ENCODE assay signal across 25 cellular contexts in the genomic region with DNA sequence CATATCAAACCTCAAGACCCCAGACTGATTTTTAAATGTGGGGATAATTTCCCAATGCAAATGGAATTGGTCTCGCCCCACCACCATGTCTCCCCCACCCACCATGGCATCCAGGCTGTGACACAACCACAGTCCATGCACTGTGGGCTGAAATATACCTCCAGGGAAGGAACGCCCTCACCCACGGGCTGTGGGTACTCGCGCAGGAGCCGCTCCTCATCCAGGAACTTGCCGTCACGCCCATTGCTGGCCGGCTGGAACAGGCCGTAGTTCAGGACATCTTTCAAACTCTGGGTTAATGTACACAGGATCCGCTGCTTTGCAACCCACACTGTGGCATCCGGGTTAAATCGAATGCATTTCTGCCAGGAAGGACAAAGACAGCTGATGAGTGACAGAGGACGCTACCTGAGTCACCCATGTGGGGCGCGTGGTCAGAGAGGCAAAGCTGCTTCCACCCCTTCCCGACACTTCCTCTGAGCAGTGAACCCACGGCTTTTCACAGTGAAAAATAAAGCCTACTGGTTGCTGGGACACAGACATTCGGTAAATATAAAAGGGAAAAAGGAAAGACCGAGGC.
A peak's percentile ranks its signal among the peaks of the same experiment; 100 is the strongest.
DNase-seq lines count a peak whose midpoint lies in the region; ATAC-seq, FAIRE-seq and TF ChIP-seq lines count a peak whose summit lies in the region.
"Had no signal": no experiment of that assay in that cellular context is flagged by ENCODE, and none has a peak within 500 bp of the region (broad histone marks: within the 10 kb centered on the region; RNA-seq: fewer than 3 reads in every experiment).

No MANE protein-coding gene starts in this region.

- H3K27ac ChIP-seq in astrocyte (ENCODE audit: low read depth, low read length) (no peak overlapping the region), spleen (no peak overlapping the region)
- H3K27ac ChIP-seq in effector memory CD4-positive, alpha-beta T cell (ENCODE audit: insufficient read depth, low read length, poor library complexity, severe bottlenecking) = no peak overlapping the region

- H3K9ac ChIP-seq in astrocyte (ENCODE audit: low read length) = no peak overlapping the region

- FAIRE-seq in astrocyte (lab: Jason Lieb, UNC) = no peak
- FAIRE-seq: A204.1, GM12891, HTR-8/SVneo, K562 had no signal

- no peak for ATAC-seq in HG03469 (IDR thresholded peaks at IDR 0.05; ENCODE audit: unreplicated experiment)
- ATAC-seq in HG03097 (IDR thresholded peaks at IDR 0.05; ENCODE audit: low FRiP score, unreplicated experiment) = no peak
- ATAC-seq in HG03571 (IDR thresholded peaks at IDR 0.05; ENCODE audit: unreplicated experiment) = no peak
- ATAC-seq: K562 had no signal

- no peaks in the 10 kb centered on the region for H4K20me1 ChIP-seq in astrocyte (ENCODE audit: insufficient read depth, low read length)

- no peaks in the 10 kb centered on the region for H3K9me3 Mint-ChIP-seq in astrocyte (ENCODE audit: unreplicated experiment)
- H3K9me3 Mint-ChIP-seq in nephron = peaks cover 5% of the 10 kb centered on the region
- H3K9me3 Mint-ChIP-seq: H9 had no signal

- H3K36me3 Mint-ChIP-seq in astrocyte (ENCODE audit: low read depth, unreplicated experiment) (no peaks in the 10 kb centered on the region), nephron (ENCODE audit: low read depth) (peaks cover 5% of the 10 kb centered on the region)
- H3K36me3 Mint-ChIP-seq: CD4-positive, CD25-positive, alpha-beta regulatory T cell; CD8-positive, alpha-beta memory T cell had no signal

- H3K36me3 ChIP-seq in astrocyte (ENCODE audit: insufficient read depth, low read length) (no peaks in the 10 kb centered on the region), spleen (no peaks in the 10 kb centered on the region)
- H3K36me3 ChIP-seq in effector memory CD4-positive, alpha-beta T cell (ENCODE audit: control insufficient read depth, insufficient read depth, low read length) = no peaks in the 10 kb centered on the region
- H3K36me3 ChIP-seq: BE2C had no signal

- intact Hi-C loops in spleen (cut with DNase I; ENCODE audit: low total_unique reads) = no loop called here

- TF ChIP-seq POLR2A in spleen (IDR thresholded peaks at IDR 0.05) = no peak

- H3K4me3 Mint-ChIP-seq in astrocyte (ENCODE audit: unreplicated experiment) (no peak overlapping the region), nephron (no peak overlapping the region)
- H3K4me3 Mint-ChIP-seq: CD4-positive, CD25-positive, alpha-beta regulatory T cell; CD8-positive, alpha-beta memory T cell; H9 had no signal

- no peaks in the 10 kb centered on the region for H3K27me3 ChIP-seq in astrocyte (ENCODE audit: insufficient read depth, low read length)
- H3K27me3 ChIP-seq in spleen (replicated peaks in 1 of 7) = peaks cover 0 to 51% (median 0%) of the 10 kb centered on the region in 7 donors
- no peaks in the 10 kb centered on the region for H3K27me3 ChIP-seq in effector memory CD4-positive, alpha-beta T cell (replicated peaks; ENCODE audit: control insufficient read depth, insufficient read depth, low read length, poor library complexity, severe bottlenecking)

- H3K4me2 ChIP-seq in astrocyte (ENCODE audit: low read length) = no peak overlapping the region

- H3K27ac Mint-ChIP-seq in astrocyte (ENCODE audit: unreplicated experiment) (peak overlapping the region; percentile 41), nephron (peak overlapping the region; percentile 2 to 40 (median 15))
- H3K27ac Mint-ChIP-seq: CD4-positive, CD25-positive, alpha-beta regulatory T cell; CD8-positive, alpha-beta memory T cell had no signal

- H3K4me3 ChIP-seq in astrocyte (ENCODE audit: insufficient read depth, low read depth, low read length) (no peak overlapping the region), spleen (no peak overlapping the region)
- no peak overlapping the region for H3K4me3 ChIP-seq in effector memory CD4-positive, alpha-beta T cell (ENCODE audit: insufficient read depth, low read depth, low read length, poor library complexity, severe bottlenecking)
- H3K4me3 ChIP-seq: K562 had no signal

- DNase-seq in astrocyte (ENCODE audit: low read depth) = no peak
- DNase-seq in glomerular visceral epithelial cell (ENCODE audit: extremely low spot score) = peak; percentile 57
- DNase-seq in spleen = peak; percentile 62
- no peak for DNase-seq in effector memory CD4-positive, alpha-beta T cell
- DNase-seq: ACHN; BE2C; C1 segment of cervical spinal cord; CD4-positive, CD25-positive, alpha-beta regulatory T cell; CD8-positive, alpha-beta memory T cell; COR-L47; DMS 273 treated with DMSO at 0.1 percent for 48 hours; DMS53; DND-41; EL; GOT3; H9; IMR-90 had no signal

- H3K27me3 Mint-ChIP-seq in astrocyte (ENCODE audit: low read depth, unreplicated experiment) (peaks cover 14% of the 10 kb centered on the region), nephron (ENCODE audit: low read depth) (peaks cover 20% of the 10 kb centered on the region)

- H3K4me1 Mint-ChIP-seq in astrocyte (ENCODE audit: low read depth, unreplicated experiment) = peaks cover 9% of the 10 kb centered on the region
- H3K4me1 Mint-ChIP-seq in nephron = peaks cover 25% of the 10 kb centered on the region
- H3K4me1 Mint-ChIP-seq: CD4-positive, CD25-positive, alpha-beta regulatory T cell; CD8-positive, alpha-beta memory T cell had no signal

- H3K9me3 ChIP-seq in astrocyte (ENCODE audit: insufficient read depth, low read depth, low read length) (peaks cover 1% of the 10 kb centered on the region), spleen (no peaks in the 10 kb centered on the region)
- no peaks in the 10 kb centered on the region for H3K9me3 ChIP-seq in effector memory CD4-positive, alpha-beta T cell (ENCODE audit: control insufficient read depth, low read length)
- H3K9me3 ChIP-seq: BE2C had no signal

- no peaks in the 10 kb centered on the region for H3K79me2 ChIP-seq in astrocyte (ENCODE audit: insufficient read depth, low read length)

- H3K4me1 ChIP-seq in astrocyte (ENCODE audit: insufficient read depth, low read length) (no peaks in the 10 kb centered on the region), spleen (no peaks in the 10 kb centered on the region)
- no peaks in the 10 kb centered on the region for H3K4me1 ChIP-seq in effector memory CD4-positive, alpha-beta T cell (ENCODE audit: control insufficient read depth, insufficient read depth, low read length, poor library complexity, severe bottlenecking)
- H3K4me1 ChIP-seq: BE2C had no signal

- TF ChIP-seq CTCF in astrocyte (IDR thresholded peaks at IDR 0.05; ENCODE audit: insufficient read depth, low read depth, low read length) (no peak), nephron (IDR thresholded peaks at IDR 0.05; ENCODE audit: unreplicated experiment in 3 of 3) (no peak), spleen (IDR thresholded peaks at IDR 0.05 in 8 of 11, conservative IDR thresholded peaks at IDR 0.05 in 3 of 11) (no peak)

- WGBS in spleen, 5 donors = 82 to 90% (median 89%) methylated on average over 20 of the region's 20 CpGs

- H2AFZ ChIP-seq in astrocyte (ENCODE audit: low read depth, low read length) = no peak overlapping the region

Comparison
In these comparisons a context has a peak if more than half of its experiments do, and no peak if none do; other contexts are left out.
1. DNase-seq: peak in glomerular visceral epithelial cell (single experiment) and spleen (single experiment); none in astrocyte (single experiment) and effector memory CD4-positive, alpha-beta T cell (0 of 3).